In genomic region chr9:88421348-88421747, GRCh38 we compare ENCODE assay signal across 2 cellular contexts.
TF ChIP-seq lines count a peak whose summit lies in the region.

No MANE protein-coding gene starts in this region.

TF ChIP-seq in IMR-90, 13 proteins besides CTCF, POLR2A, EP300 and RAD21:
- TF ChIP-seq CHD1 (IDR thresholded peaks at IDR 0.05; ENCODE audit: low read depth, low read length) (no peak), MXI1 (IDR thresholded peaks at IDR 0.05; ENCODE audit: borderline replicate concordance, low read depth, low read length) (no peak), SMC3 (IDR thresholded peaks at IDR 0.05; ENCODE audit: low read depth, low read length) (no peak), CEBPB (IDR thresholded peaks at IDR 0.05; ENCODE audit: low read depth, low read length) (no peak), NFE2L2 (IDR thresholded peaks at IDR 0.05; ENCODE audit: low read depth, low read length) (no peak), MAFK (IDR thresholded peaks at IDR 0.05; ENCODE audit: low read depth, low read length) (no peak), RFX5 (IDR thresholded peaks at IDR 0.05; ENCODE audit: low read depth, low read length) (no peak), FOS (IDR thresholded peaks at IDR 0.05; ENCODE audit: low read depth, low read length) (no peak), RCOR1 (IDR thresholded peaks at IDR 0.05; ENCODE audit: insufficient replicate concordance, low read length) (no peak)
- TF ChIP-seq, protein P1, sequence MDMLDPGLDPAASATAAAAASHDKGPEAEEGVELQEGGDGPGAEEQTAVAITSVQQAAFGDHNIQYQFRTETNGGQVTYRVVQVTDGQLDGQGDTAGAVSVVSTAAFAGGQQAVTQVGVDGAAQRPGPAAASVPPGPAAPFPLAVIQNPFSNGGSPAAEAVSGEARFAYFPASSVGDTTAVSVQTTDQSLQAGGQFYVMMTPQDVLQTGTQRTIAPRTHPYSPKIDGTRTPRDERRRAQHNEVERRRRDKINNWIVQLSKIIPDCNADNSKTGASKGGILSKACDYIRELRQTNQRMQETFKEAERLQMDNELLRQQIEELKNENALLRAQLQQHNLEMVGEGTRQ (IDR thresholded peaks at IDR 0.05; ENCODE audit: low read depth, low read length): no peak
TF ChIP-seq in IMR-90: peak in this region for 0.

TF ChIP-seq in H1, 55 proteins besides CTCF, POLR2A, EP300 and RAD21:
- no peak for TF ChIP-seq EGR1 (IDR thresholded peaks at IDR 0.05; ENCODE audit: borderline replicate concordance, low read depth, low read length)
- no peak for TF ChIP-seq PHF8 (conservative IDR thresholded peaks at IDR 0.05; ENCODE audit: low read depth, low read length)
- TF ChIP-seq KDM1A (IDR thresholded peaks at IDR 0.05; ENCODE audit: borderline replicate concordance, low read length): 0 out of 2 replicates have a peak, but pooled peaks have one; percentile 66
- no peak for TF ChIP-seq YY1 (IDR thresholded peaks at IDR 0.05; ENCODE audit: low read depth, low read length)
